Comparison of ENCODE assay signal across 23 cellular contexts in the genomic region with DNA sequence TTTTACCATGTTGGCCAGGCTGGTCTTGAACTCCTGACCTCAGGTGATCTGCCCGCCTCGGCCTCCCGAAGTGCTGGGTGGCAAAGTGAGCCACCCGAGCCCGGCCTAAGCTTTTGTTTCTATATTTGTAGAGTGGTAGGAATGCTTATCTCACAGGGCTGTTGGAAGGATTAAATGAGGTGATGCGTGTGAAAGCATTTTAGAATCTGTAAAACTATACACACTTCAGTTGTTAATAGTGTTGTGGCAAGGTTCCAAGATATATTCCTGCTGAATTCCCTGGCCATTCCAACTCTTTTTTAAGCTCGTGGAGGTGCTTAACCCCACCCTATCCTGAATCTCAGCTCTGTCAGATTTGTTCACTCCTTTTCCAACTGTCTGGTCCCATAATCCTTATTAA.
"Had no signal": no experiment of that assay in that cellular context is flagged by ENCODE, and none has a peak within 500 bp of the region (broad histone marks: within the 10 kb centered on the region; RNA-seq: fewer than 3 reads in every experiment).

No MANE protein-coding gene starts in this region.

- FAIRE-seq: kidney had no signal

- H3K4me1 ChIP-seq: lower lobe of right lung had no signal

- H3K9me3 ChIP-seq: adrenal gland, lower lobe of right lung, spleen, testis, transverse colon had no signal

- H3K36me3 ChIP-seq: adrenal gland, lower lobe of right lung, spleen, transverse colon had no signal

- H3K27me3 ChIP-seq: adrenal gland, spleen, testis, transverse colon had no signal

- ATAC-seq: effector memory CD8-positive, alpha-beta T cell; lower lobe of right lung; natural killer cell treated with Interleukin-12 subunit alpha and Interleukin-12 subunit beta and Interleukin-15 and Interleukin-18, amount 100 ng/mL, for 72 hours; right cardiac atrium had no signal

- H3K4me3 ChIP-seq: adrenal gland, lower lobe of right lung, spleen, testis, transverse colon had no signal

- H3K27ac ChIP-seq: adrenal gland, lower lobe of right lung, testis, transverse colon had no signal

- DNase-seq: activated CD4-positive, alpha-beta T cell treated with anti-CD3 and anti-CD28 coated beads for 4 hours; activated CD4-positive, alpha-beta T cell treated with anti-CD3 and anti-CD28 coated beads, Interleukin-2, amount 50 U/mL, for 4 hours; activated CD8-positive, alpha-beta memory T cell treated with anti-CD3 and anti-CD28 coated beads for 24 hours; activated effector memory CD4-positive, alpha-beta T cell treated with Interleukin-2 at 50 U/mL for 16 hours; activated naive CD4-positive, alpha-beta T cell treated with Interleukin-2 at 50 U/mL for 16 hours; adrenal gland; aorta; caudate nucleus; cortex of kidney; effector memory CD8-positive, alpha-beta T cell; erythroblast; head of caudate nucleus; hypothalamus; immature natural killer cell; kidney; lower lobe of right lung; mesendoderm; right cardiac atrium; spleen; stimulated activated naive CD4-positive, alpha-beta T cell treated with Interleukin-2 at 50 U/mL for 16 hours; testis; transverse colon had no signal
